Comparison of ENCODE assay signal across 18 cellular contexts in the genomic region with DNA sequence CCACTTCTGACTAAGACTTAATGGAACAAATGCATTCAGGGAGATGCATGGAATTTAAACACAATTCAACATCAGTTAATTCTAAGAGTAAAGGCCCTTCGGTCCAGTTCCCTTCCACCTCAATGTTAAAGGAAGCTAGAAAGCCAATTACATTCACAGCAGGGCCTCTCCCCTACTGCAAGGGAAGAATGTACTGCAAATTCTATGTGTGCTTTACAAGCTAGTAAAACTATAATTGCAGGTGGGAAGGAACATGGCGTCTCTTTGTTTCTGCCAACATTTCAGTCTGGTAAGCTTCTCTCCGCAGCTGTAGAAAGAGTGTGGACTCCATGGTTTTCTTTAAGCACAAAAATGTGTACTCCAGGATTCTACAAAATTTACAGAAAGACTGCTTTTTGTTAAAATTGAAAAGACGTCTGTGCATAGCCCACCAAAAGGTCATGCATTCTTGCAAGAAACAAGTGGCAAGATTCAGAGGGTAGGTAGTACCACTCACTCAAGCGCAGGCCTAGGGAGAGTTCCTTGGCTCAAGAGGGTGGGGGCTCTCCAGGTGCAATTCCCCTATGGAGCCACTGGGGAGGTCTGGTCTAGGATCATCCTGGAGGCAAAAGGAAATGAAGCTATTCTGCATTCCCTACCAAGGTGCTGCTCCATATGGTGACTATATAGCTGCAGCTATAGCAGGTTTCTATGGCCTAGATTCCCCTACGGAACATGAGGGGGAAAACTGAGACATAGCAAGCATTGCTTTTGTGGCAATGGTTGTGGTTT.
A peak's percentile ranks its signal among the peaks of the same experiment; 100 is the strongest.
DNase-seq lines count a peak whose midpoint lies in the region; ATAC-seq and TF ChIP-seq lines count a peak whose summit lies in the region.
"Had no signal": no experiment of that assay in that cellular context is flagged by ENCODE, and none has a peak within 500 bp of the region (broad histone marks: within the 10 kb centered on the region; RNA-seq: fewer than 3 reads in every experiment).

No MANE protein-coding gene starts in this region.

- H3K9me3 Mint-ChIP-seq in T-cell: no peaks in the 10 kb centered on the region
- H3K9me3 Mint-ChIP-seq: activated naive CD4-positive, alpha-beta T cell treated with anti-CD3 and anti-CD28 coated beads, Interleukin-2, amount 10 ng/mL, durations not matched to agents 7 days and 5 days; naive thymus-derived CD4-positive, alpha-beta T cell had no signal

- no peak overlapping the region for H3K27ac Mint-ChIP-seq in T-cell
- H3K27ac Mint-ChIP-seq: activated naive CD4-positive, alpha-beta T cell treated with anti-CD3 and anti-CD28 coated beads, Interleukin-2, amount 10 ng/mL, durations not matched to agents 7 days and 5 days; naive thymus-derived CD4-positive, alpha-beta T cell had no signal

- H3K27me3 Mint-ChIP-seq in T-cell: no peaks in the 10 kb centered on the region
- H3K27me3 Mint-ChIP-seq: activated naive CD4-positive, alpha-beta T cell treated with anti-CD3 and anti-CD28 coated beads, Interleukin-2, amount 10 ng/mL, durations not matched to agents 7 days and 5 days; naive thymus-derived CD4-positive, alpha-beta T cell had no signal

- ATAC-seq in T-cell (replicated peaks in 1 of 4) (no peak), GM19397 (IDR thresholded peaks at IDR 0.05; ENCODE audit: unreplicated experiment) (no peak)
- ATAC-seq: naive thymus-derived CD4-positive, alpha-beta T cell had no signal

- peak; percentile 18 for TF ChIP-seq CTCF in fibroblast of villous mesenchyme (IDR thresholded peaks at IDR 0.05; ENCODE audit: insufficient read depth, low read depth, low read length)
- TF ChIP-seq CTCF in retinal pigment epithelial cell (conservative IDR thresholded peaks at IDR 0.05; ENCODE audit: low read depth, low read length): peak; percentile 34

- H3K4me3 ChIP-seq in fibroblast of villous mesenchyme (ENCODE audit: low read depth, low read length) (no peak overlapping the region), retinal pigment epithelial cell (ENCODE audit: low read length) (no peak overlapping the region)
- H3K4me3 ChIP-seq: SK-N-MC had no signal

- peaks cover 34% of the 10 kb centered on the region for H3K36me3 Mint-ChIP-seq in T-cell
- H3K36me3 Mint-ChIP-seq: activated naive CD4-positive, alpha-beta T cell treated with anti-CD3 and anti-CD28 coated beads, Interleukin-2, amount 10 ng/mL, durations not matched to agents 7 days and 5 days had no signal

- DNase-seq in DMS 273 (lab: John Stamatoyannopoulos, UW; ENCODE audit: unreplicated experiment) (peak; percentile 18), DMS 273 treated with DMSO at 0.1 percent for 48 hours (lab: John Stamatoyannopoulos, UW) (no peak), NCI-H82 treated with DMSO at 0.1 percent for 48 hours (lab: John Stamatoyannopoulos, UW; ENCODE audit: unreplicated experiment) (peak; percentile 16), fibroblast of villous mesenchyme (ENCODE audit: low read depth) (no peak), retinal pigment epithelial cell (ENCODE audit: low read depth) (no peak), T-helper 9 cell (no peak), T-cell (no peak)
- DNase-seq: 8988T; activated CD4-positive, alpha-beta T cell treated with anti-CD3 and anti-CD28 coated beads for 48 hours; activated naive CD4-positive, alpha-beta T cell treated with anti-CD3 and anti-CD28 coated beads, Interleukin-2, amount 10 ng/mL, durations not matched to agents 7 days and 5 days; effector CD4-positive, alpha-beta T cell; GF-D8; hippocampal formation; naive thymus-derived CD4-positive, alpha-beta T cell; NCI-H2171 treated with DMSO at 0.1 percent for 48 hours; stimulated activated CD4-positive, alpha-beta T cell treated with anti-CD3 and anti-CD28 coated beads, Interleukin-15, amount 100 ng/mL, for 24 hours had no signal

- H3K4me3 Mint-ChIP-seq in T-cell: no peak overlapping the region
- H3K4me3 Mint-ChIP-seq: activated naive CD4-positive, alpha-beta T cell treated with anti-CD3 and anti-CD28 coated beads, Interleukin-2, amount 10 ng/mL, durations not matched to agents 7 days and 5 days; naive thymus-derived CD4-positive, alpha-beta T cell had no signal

- POLR2A ChIA-PET in T-cell (lab: Charles Lee): no interaction called here

- CTCF ChIA-PET in T-cell (lab: Charles Lee): interaction anchor here in 1 of 2 donors (0.5 kb wide), 1 partner anchor 155 kb away, joined by 3 read pairs; no protein-coding TSS in a partner anchor

- H3K4me1 Mint-ChIP-seq in T-cell: no peaks in the 10 kb centered on the region
- H3K4me1 Mint-ChIP-seq: activated naive CD4-positive, alpha-beta T cell treated with anti-CD3 and anti-CD28 coated beads, Interleukin-2, amount 10 ng/mL, durations not matched to agents 7 days and 5 days; naive thymus-derived CD4-positive, alpha-beta T cell had no signal

Comparison
In these comparisons a context has a peak if more than half of its experiments do, and no peak if none do; other contexts are left out.
1. DNase-seq: peak in DMS 273 (single experiment) and NCI-H82 treated with DMSO at 0.1 percent for 48 hours (single experiment); none in DMS 273 treated with DMSO at 0.1 percent for 48 hours (single experiment), fibroblast of villous mesenchyme (single experiment), retinal pigment epithelial cell (single experiment), T-helper 9 cell (single experiment) and T-cell (0 of 34).